Comparison of ENCODE assay signal across 20 cellular contexts in the genomic region with DNA sequence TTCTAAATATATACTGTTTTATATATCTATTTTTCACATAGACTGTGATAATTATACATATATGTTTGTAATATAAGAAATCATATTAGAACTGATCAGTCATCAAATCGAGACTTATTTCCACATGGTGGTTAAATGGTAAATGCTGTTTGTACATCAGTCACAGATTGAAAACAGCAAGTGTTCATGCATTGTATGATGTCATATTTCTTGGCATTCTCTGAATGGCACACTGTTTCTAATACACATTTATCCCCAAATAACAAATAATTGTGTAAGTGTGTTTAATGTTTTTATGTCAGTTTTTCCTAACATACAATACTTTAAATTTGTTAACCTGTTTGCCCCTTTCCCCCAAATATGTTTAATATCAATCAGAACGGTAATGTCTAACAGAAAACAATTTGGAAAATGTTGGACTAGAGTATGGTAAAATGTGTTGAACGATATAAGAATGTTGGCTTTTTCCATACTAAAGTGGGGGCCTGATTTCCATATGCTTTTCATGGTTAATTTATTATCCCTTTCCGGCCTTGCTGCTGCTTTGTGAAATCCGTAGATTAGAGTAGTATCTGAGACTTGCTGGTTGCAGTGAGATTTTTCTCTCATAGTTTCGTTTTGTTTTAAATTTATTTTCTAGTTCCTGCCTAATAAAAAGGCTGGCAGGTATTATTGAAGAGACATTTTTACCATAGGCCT. TPM values are rescaled to one million over a fixed set of nuclear protein-coding genes. Genes with fewer than 3 reads are reported as not detected.
DNase-seq lines count a peak whose midpoint lies in the region; ATAC-seq, FAIRE-seq and TF ChIP-seq lines count a peak whose summit lies in the region.
"Had no signal": no experiment of that assay in that cellular context is flagged by ENCODE, and none has a peak within 500 bp of the region (broad histone marks: within the 10 kb centered on the region; RNA-seq: fewer than 3 reads in every experiment).

No MANE protein-coding gene starts in this region.

- no peaks in the 10 kb centered on the region for H3K9me3 Mint-ChIP-seq in activated naive CD4-positive, alpha-beta T cell treated with anti-CD3 and anti-CD28 coated beads, Interleukin-2, amount 50 U/mL, for 24 hours
- peaks cover 9% of the 10 kb centered on the region for H3K9me3 Mint-ChIP-seq in glutamatergic neuron (ENCODE audit: unreplicated experiment)
- peaks cover 0 to 1% of the 10 kb centered on the region in 2 donors for H3K9me3 Mint-ChIP-seq in stimulated activated naive B cell treated with anti-CD40 and anti-IgM and Interleukin-4, amounts not matched to agents 10 μg/mL and 1 μg/mL and 100 μg/mL, for 72 hours
- H3K9me3 Mint-ChIP-seq: H9 had no signal

- no peak for ATAC-seq in T-helper 17 cell
- ATAC-seq in stimulated activated naive B cell treated with anti-CD40 and anti-IgM and Interleukin-4, amounts not matched to agents 10 μg/mL and 1 μg/mL and 100 μg/mL, for 72 hours (replicated peaks), result no peak
- no peak for ATAC-seq in GM18520 (IDR thresholded peaks at IDR 0.05; ENCODE audit: unreplicated experiment)
- ATAC-seq: stimulated activated naive CD8-positive, alpha-beta T cell treated with anti-CD3 and anti-CD28 coated beads, Interleukin-15, Interleukin-2, amounts not matched to agents 100 U/mL and 50 U/mL, for 24 hours had no signal

- no peak overlapping the region for H3K4me3 Mint-ChIP-seq in activated naive CD4-positive, alpha-beta T cell treated with anti-CD3 and anti-CD28 coated beads, Interleukin-2, amount 50 U/mL, for 24 hours
- no peak overlapping the region for H3K4me3 Mint-ChIP-seq in T-helper 17 cell
- H3K4me3 Mint-ChIP-seq in glutamatergic neuron (ENCODE audit: unreplicated experiment), result peak overlapping the region; percentile 2
- no peak overlapping the region for H3K4me3 Mint-ChIP-seq in stimulated activated naive B cell treated with anti-CD40 and anti-IgM and Interleukin-4, amounts not matched to agents 10 μg/mL and 1 μg/mL and 100 μg/mL, for 72 hours
- H3K4me3 Mint-ChIP-seq: H9 had no signal

- H3K9me3 ChIP-seq in T-helper 17 cell (ENCODE audit: control insufficient read depth, low read length, poor library complexity, severe bottlenecking), result no peaks in the 10 kb centered on the region
- H3K9me3 ChIP-seq: tibial nerve had no signal

- peaks cover 87% of the 10 kb centered on the region for H3K4me1 Mint-ChIP-seq in activated naive CD4-positive, alpha-beta T cell treated with anti-CD3 and anti-CD28 coated beads, Interleukin-2, amount 50 U/mL, for 24 hours
- H3K4me1 Mint-ChIP-seq in T-helper 17 cell (peaks cover 50% of the 10 kb centered on the region), glutamatergic neuron (ENCODE audit: low read depth, unreplicated experiment) (peaks cover 70% of the 10 kb centered on the region)
- H3K4me1 Mint-ChIP-seq in stimulated activated naive B cell treated with anti-CD40 and anti-IgM and Interleukin-4, amounts not matched to agents 10 μg/mL and 1 μg/mL and 100 μg/mL, for 72 hours, result peaks cover 23 to 54% of the 10 kb centered on the region in 2 donors

- no peak for FAIRE-seq in urothelium cell line (lab: Jason Lieb, UNC)
- FAIRE-seq: astrocyte had no signal

- TF ChIP-seq CTCF in glutamatergic neuron (IDR thresholded peaks at IDR 0.05; ENCODE audit: partially characterized antibody, unreplicated experiment), result no peak

- peaks cover 21% of the 10 kb centered on the region for H3K36me3 Mint-ChIP-seq in activated naive CD4-positive, alpha-beta T cell treated with anti-CD3 and anti-CD28 coated beads, Interleukin-2, amount 50 U/mL, for 24 hours
- H3K36me3 Mint-ChIP-seq in T-helper 17 cell (ENCODE audit: low read depth), result peaks cover 4% of the 10 kb centered on the region
- no peaks in the 10 kb centered on the region for H3K36me3 Mint-ChIP-seq in glutamatergic neuron (ENCODE audit: unreplicated experiment)
- H3K36me3 Mint-ChIP-seq in stimulated activated naive B cell treated with anti-CD40 and anti-IgM and Interleukin-4, amounts not matched to agents 10 μg/mL and 1 μg/mL and 100 μg/mL, for 72 hours, result peaks cover 21 to 34% of the 10 kb centered on the region in 2 donors

- H3K27me3 Mint-ChIP-seq in activated naive CD4-positive, alpha-beta T cell treated with anti-CD3 and anti-CD28 coated beads, Interleukin-2, amount 50 U/mL, for 24 hours, result no peaks in the 10 kb centered on the region
- no peaks in the 10 kb centered on the region for H3K27me3 Mint-ChIP-seq in T-helper 17 cell
- H3K27me3 Mint-ChIP-seq in glutamatergic neuron (ENCODE audit: unreplicated experiment), result peaks cover 4% of the 10 kb centered on the region
- H3K27me3 Mint-ChIP-seq in stimulated activated naive B cell treated with anti-CD40 and anti-IgM and Interleukin-4, amounts not matched to agents 10 μg/mL and 1 μg/mL and 100 μg/mL, for 72 hours, result no peaks in the 10 kb centered on the region

- DNase-seq in activated naive CD4-positive, alpha-beta T cell treated with Interleukin-2 at 50 U/mL for 16 hours, result no peak
- DNase-seq in T-helper 17 cell (no peak), glutamatergic neuron (no peak), UCSD-AML1 (lab: John Stamatoyannopoulos, UW; ENCODE audit: unreplicated experiment) (no peak), urothelium cell line (ENCODE audit: low spot score) (no peak)
- DNase-seq in stimulated activated naive B cell treated with anti-CD40 and anti-IgM and Interleukin-4, amounts not matched to agents 10 μg/mL and 1 μg/mL and 100 μg/mL, for 72 hours, result no peak
- DNase-seq: effector memory CD4-positive, alpha-beta T cell; EL; H9; kidney glomerular epithelial cell; mesenchymal stem cell; MM.1S; NCI-H1694; NCI-H226; stimulated activated naive CD8-positive, alpha-beta T cell treated with anti-CD3 and anti-CD28 coated beads, Interleukin-15, Interleukin-2, amounts not matched to agents 100 U/mL and 50 U/mL, for 24 hours; SW 1271 had no signal

- H3K27ac Mint-ChIP-seq in activated naive CD4-positive, alpha-beta T cell treated with anti-CD3 and anti-CD28 coated beads, Interleukin-2, amount 50 U/mL, for 24 hours, result peak overlapping the region; percentile 82
- H3K27ac Mint-ChIP-seq in T-helper 17 cell, result peak overlapping the region; percentile 67
- H3K27ac Mint-ChIP-seq in glutamatergic neuron (ENCODE audit: unreplicated experiment), result peak overlapping the region; percentile 89
- peak overlapping the region; percentile 17 for H3K27ac Mint-ChIP-seq in stimulated activated naive B cell treated with anti-CD40 and anti-IgM and Interleukin-4, amounts not matched to agents 10 μg/mL and 1 μg/mL and 100 μg/mL, for 72 hours
- H3K27ac Mint-ChIP-seq: H9 had no signal

RNA-seq across cellular contexts. Expression of a gene that starts 23.6 kb away (rescaled TPM):
- total RNA-seq in T-helper 17 cell (100 to 1,000 TPM; 101 to 112 TPM), glutamatergic neuron (ENCODE audit: unreplicated experiment) (166 TPM)

Comparison
In these comparisons a context has a peak if more than half of its experiments do, and no peak if none do; other contexts are left out.
1. H3K27ac Mint-ChIP-seq: peak in every context shown above with its lines; median percentile 89 in glutamatergic neuron; 82 in activated naive CD4-positive, alpha-beta T cell treated with anti-CD3 and anti-CD28 coated beads, Interleukin-2, amount 50 U/mL, for 24 hours; 67 in T-helper 17 cell; 17 in stimulated activated naive B cell treated with anti-CD40 and anti-IgM and Interleukin-4, amounts not matched to agents 10 μg/mL and 1 μg/mL and 100 μg/mL, for 72 hours.